Comparison of ENCODE assay signal across 8 cellular contexts in the genomic region with DNA sequence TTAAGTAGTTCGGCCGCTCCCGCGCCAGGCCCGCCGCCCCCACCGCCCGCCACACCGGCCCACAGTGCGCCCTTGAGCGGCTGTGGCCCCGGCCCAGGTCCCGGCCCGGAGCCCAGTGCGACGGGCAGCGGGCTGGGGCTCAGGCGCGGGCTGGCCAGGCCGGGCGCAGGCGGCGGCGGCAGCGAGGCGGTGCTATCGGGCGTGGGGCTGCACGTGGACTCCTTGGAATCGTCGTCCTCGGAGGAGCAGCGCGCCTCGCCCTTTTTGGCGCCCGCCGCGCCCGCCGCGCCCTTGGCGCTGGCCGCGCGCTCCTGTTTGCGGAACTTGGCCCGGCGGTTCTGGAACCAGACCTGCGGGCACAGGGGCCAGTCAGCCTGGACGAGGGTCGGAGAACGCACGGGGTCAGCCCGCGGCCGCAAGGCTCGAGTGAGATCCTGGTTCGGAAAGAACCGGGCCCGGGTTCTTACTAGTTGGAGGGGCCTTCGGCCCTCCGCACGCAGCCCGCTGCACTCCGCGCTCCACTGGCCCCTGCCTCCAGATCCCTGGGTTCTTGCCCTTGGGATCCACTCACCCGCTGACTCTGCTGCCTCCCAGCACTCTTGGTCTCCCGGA. TPM values are rescaled to one million over a fixed set of nuclear protein-coding genes. Genes with fewer than 3 reads are reported as not detected.
DNase-seq lines count a peak whose midpoint lies in the region; ATAC-seq, FAIRE-seq and TF ChIP-seq lines count a peak whose summit lies in the region.

No MANE protein-coding gene starts in this region.

- H3K4me3 ChIP-seq in BE2C (ENCODE audit: low read depth, low read length) (peak overlapping the region; percentile 100), HUES6 (ENCODE audit: low read depth, low read length) (peak overlapping the region; percentile 47), H1 (ENCODE audit: extremely low read depth in 1 of 4, insufficient read depth in 2 of 4, low read depth in 3 of 4, low read length in 4 of 4) (peak overlapping the region; percentile 27 to 60 (median 42); a peak in 7 of 8 replicates)

- H3K4ac ChIP-seq in H1 (replicated peaks; ENCODE audit: insufficient read length, low read depth, low read length) = no peak overlapping the region

- no peak overlapping the region for H4K91ac ChIP-seq in H1 (replicated peaks; ENCODE audit: insufficient read length, low read length)

- H3K27me3 ChIP-seq in BE2C (no peaks in the 10 kb centered on the region), HUES6 (ENCODE audit: control insufficient read depth, insufficient read depth, low read length) (peaks cover 60% of the 10 kb centered on the region), H1 (replicated peaks in 1 of 4; ENCODE audit: control insufficient read depth in 3 of 4, extremely low read depth in 1 of 4, insufficient read depth in 3 of 4, low read length in 3 of 4) (peaks cover 48 to 65% (median 61%) of the 10 kb centered on the region in 4 experiments)

- peaks cover 0 to 19% of the 10 kb centered on the region in 2 donors for H3K36me3 Mint-ChIP-seq in naive B cell

- DNase-seq in BE2C (peak; percentile 54), H1 (ENCODE audit: low read depth in 1 of 2, low spot score in 2 of 2) (peak in 1 of 2 experiments; percentile 73), naive B cell (no peak), iPS-NIHi7 (ENCODE audit: extremely low spot score) (no peak), SW 1271 (lab: John Stamatoyannopoulos, UW) (no peak), NCI-H2171 (lab: John Stamatoyannopoulos, UW) (no peak), SK-N-DZ (ENCODE audit: low spot score) (no peak)

- H4K8ac ChIP-seq in H1 (ENCODE audit: extremely low read depth, insufficient read depth, low read length) = peak overlapping the region; percentile 54

- H3K4me1 Mint-ChIP-seq in naive B cell = peaks cover 34 to 45% (median 40%) of the 10 kb centered on the region in 3 donors

- peak overlapping the region in 2 of 6 donors; percentile 28 to 88 for H3K27ac Mint-ChIP-seq in naive B cell

- no peak overlapping the region; the same call in 1 of the 2 replicates for H2BK15ac ChIP-seq in H1 (ENCODE audit: low read length)

- H2BK12ac ChIP-seq in H1 (ENCODE audit: low read depth, low read length) = no peak overlapping the region

- H2AK5ac ChIP-seq in H1 (ENCODE audit: low read depth, low read length) = no peak overlapping the region

- peaks cover 0 to 10% (median 2%) of the 10 kb centered on the region in 7 donors for H3K9me3 Mint-ChIP-seq in naive B cell

- no peak overlapping the region for H3K14ac ChIP-seq in H1 (ENCODE audit: insufficient read length)

- H2BK20ac ChIP-seq in H1 (ENCODE audit: low read length) = no peak overlapping the region

- no peak for TF ChIP-seq RAD21 in H1 (IDR thresholded peaks at IDR 0.05 in 1 of 2, conservative IDR thresholded peaks at IDR 0.05 in 1 of 2; ENCODE audit: low read depth in 2 of 2, low read length in 2 of 2)

- no peak for TF ChIP-seq CTCF in BE2C (IDR thresholded peaks at IDR 0.05; ENCODE audit: low read depth, low read length)
- no peak for TF ChIP-seq CTCF in H1 (IDR thresholded peaks at IDR 0.05; ENCODE audit: control extremely low read depth in 1 of 3, insufficient read depth in 1 of 3, low read depth in 1 of 3, low read length in 3 of 3)

- ATAC-seq in naive B cell (ENCODE audit: low read depth in 2 of 2) = peak in 1 of 2 donors; percentile 13

- H3K23ac ChIP-seq in H1 (ENCODE audit: insufficient read length) = no peak overlapping the region

- H3K9me3 ChIP-seq in BE2C = no peaks in the 10 kb centered on the region
- H3K9me3 ChIP-seq in HUES6 (ENCODE audit: control insufficient read depth, insufficient read depth, low read depth, low read length) = no peaks in the 10 kb centered on the region
- H3K9me3 ChIP-seq in H1 (ENCODE audit: insufficient read depth in 2 of 2, low read depth in 1 of 2, low read length in 1 of 2) = no peaks in the 10 kb centered on the region; a peak in 1 of 4 replicates

- H3K27me3 Mint-ChIP-seq in naive B cell = peaks cover 35 to 46% (median 45%) of the 10 kb centered on the region in 3 donors

- H3K9ac ChIP-seq in HUES6 (ENCODE audit: low read length) = peak overlapping the region; percentile 15
- H3K9ac ChIP-seq in H1 (replicated peaks in 1 of 4; ENCODE audit: extremely low read depth in 1 of 4, low read depth in 3 of 4, low read length in 3 of 4) = peak overlapping the region in 2 of 4 experiments; percentile 18 to 43; a peak in 2 of 7 replicates

- H3K36me3 ChIP-seq in BE2C (peaks cover 84% of the 10 kb centered on the region), HUES6 (ENCODE audit: control insufficient read depth, insufficient read depth, low read length) (peaks cover 28% of the 10 kb centered on the region), H1 (ENCODE audit: control insufficient read depth in 2 of 4, insufficient read depth in 4 of 4, low read length in 3 of 4) (peaks cover 4 to 21% (median 13%) of the 10 kb centered on the region in 4 experiments; a peak in 6 of 8 replicates)

- H2AFZ ChIP-seq in H1 (ENCODE audit: low read length) = no peak overlapping the region

- H3K27ac ChIP-seq in HUES6 (ENCODE audit: low read depth, low read length) (no peak overlapping the region), H1 (ENCODE audit: low read depth, low read length) (no peak overlapping the region)

- H3K56ac ChIP-seq in H1 (replicated peaks; ENCODE audit: insufficient read length, low read depth, low read length) = no peak overlapping the region

- peak overlapping the region; percentile 87 to 90 for H3K4me2 ChIP-seq in H1 (ENCODE audit: insufficient read depth in 1 of 2, low read depth in 2 of 2, low read length in 2 of 2)

- H4K5ac ChIP-seq in H1 (ENCODE audit: insufficient read length, low read depth, low read length) = no peak overlapping the region

- no peak overlapping the region for H2BK120ac ChIP-seq in H1 (replicated peaks; ENCODE audit: low read depth, low read length)

- H3K18ac ChIP-seq in H1 (ENCODE audit: extremely low read depth, low read length) = peak overlapping the region; percentile 19; the same call in 1 of the 2 replicates

- H4K20me1 ChIP-seq in H1 (replicated peaks in 1 of 2; ENCODE audit: control insufficient read depth in 1 of 2, insufficient read depth in 2 of 2, low read length in 2 of 2) = peaks cover 8 to 11% of the 10 kb centered on the region in 2 experiments

- POLR2A ChIA-PET in H1 (lab: Charles Lee; ENCODE audit: partially characterized antibody) = interaction anchor here (0.6 to 7.7 kb wide), 6 partner anchors 14 to 232 kb away, joined by 3 to 160 read pairs (median 4); partner anchors contain the start of genes ANAPC15 and INPPL1

- H3K4me3 Mint-ChIP-seq in naive B cell = peak overlapping the region; percentile 65 to 91 (median 81)

- H3K79me1 ChIP-seq in H1 (ENCODE audit: low read depth, low read length) = no peaks in the 10 kb centered on the region

- WGBS in H1 (ENCODE audit: extremely low coverage in 1 of 2, insufficient coverage in 1 of 2, insufficient read length in 1 of 2, insufficient replicate concordance in 2 of 2, low coverage in 1 of 2, low lambda C conversion rate in 2 of 2, missing lambda C conversion rate in 1 of 2), 2 experiments = 3% methylated on average over 39 of the region's 69 CpGs; no CpG with 5 or more reads in 1 of the 2 experiments

- peak in 1 of 2 experiments; percentile 56; a peak in 1 of 3 replicates for TF ChIP-seq POLR2A in H1 (IDR thresholded peaks at IDR 0.05; ENCODE audit: control extremely low read depth in 1 of 2, low read depth in 2 of 2, low read length in 2 of 2)

- H2BK5ac ChIP-seq in H1 (ENCODE audit: low read depth, low read length) = no peak overlapping the region

- CTCF ChIA-PET in H1 (lab: Charles Lee; ENCODE audit: partially characterized antibody) = interaction anchor here (0.9 to 10.0 kb wide), 6 partner anchors 12 to 191 kb away, joined by 4 to 101 read pairs (median 10); partner anchors contain the start of gene CLPB

- TF ChIP-seq EP300 in H1 (IDR thresholded peaks at IDR 0.05; ENCODE audit: borderline replicate concordance in 1 of 2, low read depth in 2 of 2, low read length in 2 of 2) = no peak

- no peak for FAIRE-seq in H1 (lab: Jason Lieb, UNC)

- no peaks in the 10 kb centered on the region for H3K79me2 ChIP-seq in H1 (ENCODE audit: control insufficient read depth in 1 of 2, insufficient read depth in 2 of 2, low read length in 2 of 2)

- peaks cover 18% of the 10 kb centered on the region for H3K4me1 ChIP-seq in BE2C
- H3K4me1 ChIP-seq in HUES6 (ENCODE audit: control insufficient read depth, insufficient read depth, low read length) = peaks cover 37% of the 10 kb centered on the region
- peaks cover 5 to 33% (median 23%) of the 10 kb centered on the region in 4 experiments for H3K4me1 ChIP-seq in H1 (replicated peaks in 1 of 4; ENCODE audit: control insufficient read depth in 3 of 4, insufficient read depth in 4 of 4, low read length in 3 of 4)

- peaks cover 18% of the 10 kb centered on the region; the same call in 1 of the 2 replicates for H3K23me2 ChIP-seq in H1 (ENCODE audit: low read depth, low read length)

RNA-seq across cellular contexts. Expression of gene PHOX2A, which starts 4.0 kb away (rescaled TPM):
- polyA plus RNA-seq in BE2C (2012; ENCODE audit: insufficient read depth, insufficient read length, low read depth) = 419 TPM
- total RNA-seq in H1 (2021; fragmentation: NEBNext Ultra II Directional; extraction: Animal tissue kit (Norgen Biotek cat#: 25700)) = 0.19 TPM in 1 of 2 replicates, not detected in the other
- 0.67 and 0.94 TPM in 2 replicates for polyA plus RNA-seq in H1 (2011; rRNA removed)
- polyA plus RNA-seq in H1 (2011; cell fraction: cytosol; rRNA removed) = 0.21 TPM
- polyA plus RNA-seq in H1 (2011; cell fraction: nucleus; rRNA removed) = 0.43 TPM
- polyA plus RNA-seq in H1 (2012, experiment 1 of 2) = 0.36 to 0.66 TPM (median 0.64 TPM) in 3 of 4 replicates, not detected in the other
- polyA plus RNA-seq in H1 (2012, experiment 2 of 2) = 0.46 TPM
- 0.12 TPM for polyA plus RNA-seq in H1 (2013, experiment 1 of 2)
- polyA plus RNA-seq in H1 (2013, experiment 2 of 2) = 0.06 TPM
- 1.0 TPM in 1 of 2 replicates, not detected in the other for polyA minus RNA-seq in H1 (2011; rRNA and poly(A)+ RNA removed)
- polyA minus RNA-seq in H1 (2011; cell fraction: cytosol; rRNA and poly(A)+ RNA removed) = not detected
- 0.80 TPM for polyA minus RNA-seq in H1 (2011; cell fraction: nucleus; rRNA and poly(A)+ RNA removed)
- not detected for polyA plus RNA-seq in naive B cell (ENCODE audit: low read depth in 6 of 6)
- 477 and 500 TPM in 2 replicates for polyA plus RNA-seq in SK-N-DZ (2014; cell fraction: cytosol; rRNA removed)
- 496 and 514 TPM in 2 replicates for polyA plus RNA-seq in SK-N-DZ (2014; cell fraction: nucleus; rRNA removed)

RNA-seq across cellular contexts. Expression of gene INPPL1, which starts 15.4 kb away (rescaled TPM):
- polyA plus RNA-seq in BE2C (2012; ENCODE audit: insufficient read depth, insufficient read length, low read depth) = 271 TPM
- 79.1 and 79.5 TPM in 2 replicates for total RNA-seq in H1 (2021; fragmentation: NEBNext Ultra II Directional; extraction: Animal tissue kit (Norgen Biotek cat#: 25700))
- polyA plus RNA-seq in H1 (2011; rRNA removed) (54.5 and 91.4 TPM in 2 replicates), naive B cell (ENCODE audit: low read depth in 6 of 6) (10 to 100 TPM in 1 of 6 donors, 1 to 10 TPM in 5; 4.8 to 13.1 (median 7.7) TPM)
- polyA plus RNA-seq in H1 (2011; cell fraction: cytosol; rRNA removed) = 56.9 TPM
- 457 TPM for polyA plus RNA-seq in H1 (2011; cell fraction: nucleus; rRNA removed)
- polyA plus RNA-seq in H1 (2012, experiment 1 of 2) = 66.1 to 85.4 TPM (median 76.6 TPM) in 4 replicates
- polyA plus RNA-seq in H1 (2012, experiment 2 of 2) = 45.7 TPM
- 40.8 TPM for polyA plus RNA-seq in H1 (2013, experiment 1 of 2)
- 35.4 TPM for polyA plus RNA-seq in H1 (2013, experiment 2 of 2)
- polyA minus RNA-seq in H1 (2011; rRNA and poly(A)+ RNA removed) = 97.0 and 112 TPM in 2 replicates
- polyA minus RNA-seq in H1 (2011; cell fraction: cytosol; rRNA and poly(A)+ RNA removed) = 77.8 TPM
- polyA minus RNA-seq in H1 (2011; cell fraction: nucleus; rRNA and poly(A)+ RNA removed) = 191 TPM
- 17.5 and 22.8 TPM in 2 replicates for polyA plus RNA-seq in SK-N-DZ (2014; cell fraction: cytosol; rRNA removed)
- 91.0 and 116 TPM in 2 replicates for polyA plus RNA-seq in SK-N-DZ (2014; cell fraction: nucleus; rRNA removed)

RNA-seq across cellular contexts. Expression of gene FOLR2, which starts 23.4 kb away (rescaled TPM):
- not detected for polyA plus RNA-seq in BE2C (2012; ENCODE audit: insufficient read depth, insufficient read length, low read depth)
- not detected in 2 replicates for total RNA-seq in H1 (2021; fragmentation: NEBNext Ultra II Directional; extraction: Animal tissue kit (Norgen Biotek cat#: 25700))
- polyA plus RNA-seq in H1 (2011; rRNA removed) = not detected in 2 replicates
- polyA plus RNA-seq in H1 (2011; cell fraction: cytosol; rRNA removed) = not detected
- not detected for polyA plus RNA-seq in H1 (2011; cell fraction: nucleus; rRNA removed)
- polyA plus RNA-seq in H1 (2012, experiment 1 of 2) = not detected in 4 replicates
- not detected for polyA plus RNA-seq in H1 (2012, experiment 2 of 2)
- not detected for polyA plus RNA-seq in H1 (2013, experiment 1 of 2)
- not detected for polyA plus RNA-seq in H1 (2013, experiment 2 of 2)
- not detected in 2 replicates for polyA minus RNA-seq in H1 (2011; rRNA and poly(A)+ RNA removed)
- polyA minus RNA-seq in H1 (2011; cell fraction: cytosol; rRNA and poly(A)+ RNA removed) = not detected
- polyA minus RNA-seq in H1 (2011; cell fraction: nucleus; rRNA and poly(A)+ RNA removed) = not detected
- 1 to 10 TPM in 2 of 6 donors, under 1 TPM in 2, not detected in 2; 0.70 to 1.6 (median 1.2) TPM for polyA plus RNA-seq in naive B cell (ENCODE audit: low read depth in 6 of 6)
- not detected in 2 replicates for polyA plus RNA-seq in SK-N-DZ (2014; cell fraction: cytosol; rRNA removed)
- not detected in 2 replicates for polyA plus RNA-seq in SK-N-DZ (2014; cell fraction: nucleus; rRNA removed)

RNA-seq across cellular contexts. Expression of gene FOLR1, which starts 48.0 kb away (rescaled TPM):
- polyA plus RNA-seq in BE2C (2012; ENCODE audit: insufficient read depth, insufficient read length, low read depth) = not detected
- total RNA-seq in H1 (2021; fragmentation: NEBNext Ultra II Directional; extraction: Animal tissue kit (Norgen Biotek cat#: 25700)) = 0.55 TPM in 1 of 2 replicates, not detected in the other
- polyA plus RNA-seq in H1 (2011; rRNA removed) (1.3 and 1.9 TPM in 2 replicates), naive B cell (ENCODE audit: low read depth in 6 of 6) (not detected)
- 1.7 TPM for polyA plus RNA-seq in H1 (2011; cell fraction: cytosol; rRNA removed)
- 0.77 TPM for polyA plus RNA-seq in H1 (2011; cell fraction: nucleus; rRNA removed)
- 0.82 to 1.1 TPM (median 0.85 TPM) in 4 replicates for polyA plus RNA-seq in H1 (2012, experiment 1 of 2)
- polyA plus RNA-seq in H1 (2012, experiment 2 of 2) = 1.0 TPM
- polyA plus RNA-seq in H1 (2013, experiment 1 of 2) = 0.75 TPM
- 0.79 TPM for polyA plus RNA-seq in H1 (2013, experiment 2 of 2)
- 0.22 and 0.66 TPM in 2 replicates for polyA minus RNA-seq in H1 (2011; rRNA and poly(A)+ RNA removed)
- polyA minus RNA-seq in H1 (2011; cell fraction: cytosol; rRNA and poly(A)+ RNA removed) = 2.8 TPM
- polyA minus RNA-seq in H1 (2011; cell fraction: nucleus; rRNA and poly(A)+ RNA removed) = 1.6 TPM
- 0.51 and 1.5 TPM in 2 replicates for polyA plus RNA-seq in SK-N-DZ (2014; cell fraction: cytosol; rRNA removed)
- polyA plus RNA-seq in SK-N-DZ (2014; cell fraction: nucleus; rRNA removed) = 0.45 and 1.6 TPM in 2 replicates

Comparison
In these comparisons a context has a peak if more than half of its experiments do, and no peak if none do; other contexts are left out.
1. H3K4me3 ChIP-seq: peak in every context shown above with its lines; median percentile 100 in BE2C; 47 in HUES6; 42 in H1.